In genomic region chr10:12484945-12485805, GRCh38 we compare ENCODE assay signal across 8 cellular contexts.
A peak's percentile ranks its signal among the peaks of the same experiment; 100 is the strongest.
DNase-seq lines count a peak whose midpoint lies in the region; ATAC-seq, FAIRE-seq and TF ChIP-seq lines count a peak whose summit lies in the region.

No MANE protein-coding gene starts in this region.

- H3K36me3 Mint-ChIP-seq in Caco-2 (ENCODE audit: insufficient read depth, unreplicated experiment): no peaks in the 10 kb centered on the region
- H3K36me3 Mint-ChIP-seq in activated CD4-positive, alpha-beta T cell treated with anti-CD3 and anti-CD28 coated beads, Interleukin-2, amount 10 ng/mL, durations not matched to agents 7 days and 5 days (ENCODE audit: low read depth): no peaks in the 10 kb centered on the region
- H3K36me3 Mint-ChIP-seq in stimulated activated memory B cell treated with anti-CD40 and anti-IgM and Interleukin-4, amounts not matched to agents 10 μg/mL and 1 μg/mL and 100 μg/mL, for 72 hours: peaks cover 16% of the 10 kb centered on the region

- no peak for FAIRE-seq in urothelium cell line (lab: Jason Lieb, UNC)

- peak; percentile 60 to 62 for DNase-seq in Caco-2
- peak; percentile 21 for DNase-seq in activated CD4-positive, alpha-beta T cell treated with anti-CD3 and anti-CD28 coated beads, Interleukin-2, amount 10 ng/mL, durations not matched to agents 7 days and 5 days
- DNase-seq in left ventricle myocardium inferior: peak; percentile 32
- no peak for DNase-seq in urothelium cell line (ENCODE audit: low spot score)
- no peak for DNase-seq in esophagus squamous epithelium (lab: John Stamatoyannopoulos, UW)

- peak overlapping the region; percentile 56 for H3K4me3 Mint-ChIP-seq in Caco-2 (ENCODE audit: unreplicated experiment)
- no peak overlapping the region for H3K4me3 Mint-ChIP-seq in activated CD4-positive, alpha-beta T cell treated with anti-CD3 and anti-CD28 coated beads, Interleukin-2, amount 10 ng/mL, durations not matched to agents 7 days and 5 days
- H3K4me3 Mint-ChIP-seq in stimulated activated memory B cell treated with anti-CD40 and anti-IgM and Interleukin-4, amounts not matched to agents 10 μg/mL and 1 μg/mL and 100 μg/mL, for 72 hours: peak overlapping the region; percentile 88

- H3K4me3 ChIP-seq in Caco-2 (ENCODE audit: low read depth, low read length): peak overlapping the region; percentile 2; the same call in 1 of the 2 replicates
- H3K4me3 ChIP-seq in left ventricle myocardium inferior: peak overlapping the region; percentile 44
- H3K4me3 ChIP-seq in esophagus squamous epithelium: peak overlapping the region in 1 of 4 donors; percentile 2

- H3K36me3 ChIP-seq in Caco-2 (ENCODE audit: control insufficient read depth, insufficient read depth, low read length) (no peaks in the 10 kb centered on the region), left ventricle myocardium inferior (no peaks in the 10 kb centered on the region), esophagus squamous epithelium (no peaks in the 10 kb centered on the region)

- H3K9me3 Mint-ChIP-seq in Caco-2 (ENCODE audit: unreplicated experiment): no peaks in the 10 kb centered on the region
- no peaks in the 10 kb centered on the region for H3K9me3 Mint-ChIP-seq in activated CD4-positive, alpha-beta T cell treated with anti-CD3 and anti-CD28 coated beads, Interleukin-2, amount 10 ng/mL, durations not matched to agents 7 days and 5 days
- peaks cover 3% of the 10 kb centered on the region for H3K9me3 Mint-ChIP-seq in stimulated activated memory B cell treated with anti-CD40 and anti-IgM and Interleukin-4, amounts not matched to agents 10 μg/mL and 1 μg/mL and 100 μg/mL, for 72 hours

- BruUV-seq in Caco-2 (replicated peaks; lab: Mats Ljungman, UMichigan): no TSS peak

- H3K27me3 Mint-ChIP-seq in Caco-2 (ENCODE audit: insufficient read depth, unreplicated experiment): no peaks in the 10 kb centered on the region
- no peaks in the 10 kb centered on the region for H3K27me3 Mint-ChIP-seq in activated CD4-positive, alpha-beta T cell treated with anti-CD3 and anti-CD28 coated beads, Interleukin-2, amount 10 ng/mL, durations not matched to agents 7 days and 5 days
- H3K27me3 Mint-ChIP-seq in stimulated activated memory B cell treated with anti-CD40 and anti-IgM and Interleukin-4, amounts not matched to agents 10 μg/mL and 1 μg/mL and 100 μg/mL, for 72 hours: no peaks in the 10 kb centered on the region

- TF ChIP-seq CTCF in Caco-2 (IDR thresholded peaks at IDR 0.05; ENCODE audit: insufficient read depth in 1 of 2, low read depth in 1 of 2, low read length in 1 of 2, severe bottlenecking in 1 of 2, unreplicated experiment in 1 of 2) (peak; percentile 27 to 35), left ventricle myocardium inferior (IDR thresholded peaks at IDR 0.05; ENCODE audit: borderline replicate concordance) (peak; percentile 22), esophagus squamous epithelium (IDR thresholded peaks at IDR 0.05) (no peak)

- peaks cover 13% of the 10 kb centered on the region for H3K4me1 ChIP-seq in Caco-2
- H3K4me1 ChIP-seq in left ventricle myocardium inferior: peaks cover 20% of the 10 kb centered on the region
- peaks cover 0 to 3% (median 0%) of the 10 kb centered on the region in 3 donors for H3K4me1 ChIP-seq in esophagus squamous epithelium

- H3K4me1 Mint-ChIP-seq in Caco-2 (ENCODE audit: low read depth, unreplicated experiment): peaks cover 22% of the 10 kb centered on the region
- H3K4me1 Mint-ChIP-seq in activated CD4-positive, alpha-beta T cell treated with anti-CD3 and anti-CD28 coated beads, Interleukin-2, amount 10 ng/mL, durations not matched to agents 7 days and 5 days: peaks cover 19% of the 10 kb centered on the region
- peaks cover 62% of the 10 kb centered on the region for H3K4me1 Mint-ChIP-seq in stimulated activated memory B cell treated with anti-CD40 and anti-IgM and Interleukin-4, amounts not matched to agents 10 μg/mL and 1 μg/mL and 100 μg/mL, for 72 hours

- POLR2A ChIA-PET in Caco-2 (lab: Charles Lee): no interaction called here
- POLR2A ChIA-PET in activated CD4-positive, alpha-beta T cell treated with anti-CD3 and anti-CD28 coated beads, Interleukin-2, amount 10 ng/mL, durations not matched to agents 7 days and 5 days (lab: Charles Lee): no interaction called here

- ATAC-seq in GM19372 (IDR thresholded peaks at IDR 0.05; ENCODE audit: low read depth, unreplicated experiment): peak; percentile 64
- ATAC-seq in HG03520 (IDR thresholded peaks at IDR 0.05; ENCODE audit: unreplicated experiment): peak; percentile 88
- ATAC-seq in stimulated activated memory B cell treated with anti-CD40 and anti-IgM and Interleukin-4, amounts not matched to agents 10 μg/mL and 1 μg/mL and 100 μg/mL, for 72 hours: peak; percentile 90

- peak overlapping the region; percentile 60 for H3K27ac Mint-ChIP-seq in Caco-2 (ENCODE audit: unreplicated experiment)
- peak overlapping the region; percentile 83 for H3K27ac Mint-ChIP-seq in activated CD4-positive, alpha-beta T cell treated with anti-CD3 and anti-CD28 coated beads, Interleukin-2, amount 10 ng/mL, durations not matched to agents 7 days and 5 days
- peak overlapping the region; percentile 98 for H3K27ac Mint-ChIP-seq in stimulated activated memory B cell treated with anti-CD40 and anti-IgM and Interleukin-4, amounts not matched to agents 10 μg/mL and 1 μg/mL and 100 μg/mL, for 72 hours

- whole genome bisulfite sequencing in esophagus squamous epithelium, 2 donors: 75 to 81% methylated on average over 20 to 25 of the region's 26 CpGs

- CTCF ChIA-PET in Caco-2 (lab: Charles Lee): interaction anchor here (0.8 to 1.9 kb wide), 4 partner anchors 9 to 221 kb away, joined by 3 to 14 read pairs (median 4); no protein-coding TSS in a partner anchor
- CTCF ChIA-PET in activated CD4-positive, alpha-beta T cell treated with anti-CD3 and anti-CD28 coated beads, Interleukin-2, amount 10 ng/mL, durations not matched to agents 7 days and 5 days (lab: Charles Lee): interaction anchor here (1.0 to 2.2 kb wide), 4 partner anchors 16 to 222 kb away, joined by 3 to 5 read pairs (median 4); no protein-coding TSS in a partner anchor

- H3K27ac ChIP-seq in left ventricle myocardium inferior (replicated peaks) (peak overlapping the region; percentile 81), esophagus squamous epithelium (peak overlapping the region in 2 of 4 donors; percentile 21 to 50)

- peaks cover 7% of the 10 kb centered on the region; the same call in 1 of the 2 replicates for H3K9me3 ChIP-seq in Caco-2
- H3K9me3 ChIP-seq in left ventricle myocardium inferior (replicated peaks): no peaks in the 10 kb centered on the region
- H3K9me3 ChIP-seq in esophagus squamous epithelium: no peaks in the 10 kb centered on the region

- no peak for TF ChIP-seq POLR2A in esophagus squamous epithelium (IDR thresholded peaks at IDR 0.05)

- intact Hi-C loops in Caco-2 (cut with micrococcal nuclease; ENCODE audit: unreplicated experiment): loop anchor here (1.0 to 5.0 kb wide), 2 partner anchors 133 to 221 kb away; no protein-coding TSS in a partner anchor
- intact Hi-C loops in left ventricle myocardium inferior (cut with micrococcal nuclease): no loop called here
- intact Hi-C loops in esophagus squamous epithelium (cut with DNase I): no loop called here

- H3K27me3 ChIP-seq in Caco-2 (replicated peaks; ENCODE audit: control insufficient read depth, insufficient read depth, low read length) (no peaks in the 10 kb centered on the region), left ventricle myocardium inferior (ENCODE audit: low read depth) (no peaks in the 10 kb centered on the region), esophagus squamous epithelium (no peaks in the 10 kb centered on the region)

Comparison
In these comparisons a context has a peak if more than half of its experiments do, and no peak if none do; other contexts are left out.
1. DNase-seq: peak in Caco-2 (2 of 2), activated CD4-positive, alpha-beta T cell treated with anti-CD3 and anti-CD28 coated beads, Interleukin-2, amount 10 ng/mL, durations not matched to agents 7 days and 5 days (single experiment) and left ventricle myocardium inferior (single experiment); none in urothelium cell line (single experiment) and esophagus squamous epithelium (single experiment).
2. CTCF ChIP-seq: peak in Caco-2 (2 of 2) and left ventricle myocardium inferior (single experiment); none in esophagus squamous epithelium (0 of 6).
3. Peak in every context shown above with its lines, with median percentiles within 50 percentile points of each other: H3K27ac Mint-ChIP-seq and ATAC-seq.